In the genomic region with DNA sequence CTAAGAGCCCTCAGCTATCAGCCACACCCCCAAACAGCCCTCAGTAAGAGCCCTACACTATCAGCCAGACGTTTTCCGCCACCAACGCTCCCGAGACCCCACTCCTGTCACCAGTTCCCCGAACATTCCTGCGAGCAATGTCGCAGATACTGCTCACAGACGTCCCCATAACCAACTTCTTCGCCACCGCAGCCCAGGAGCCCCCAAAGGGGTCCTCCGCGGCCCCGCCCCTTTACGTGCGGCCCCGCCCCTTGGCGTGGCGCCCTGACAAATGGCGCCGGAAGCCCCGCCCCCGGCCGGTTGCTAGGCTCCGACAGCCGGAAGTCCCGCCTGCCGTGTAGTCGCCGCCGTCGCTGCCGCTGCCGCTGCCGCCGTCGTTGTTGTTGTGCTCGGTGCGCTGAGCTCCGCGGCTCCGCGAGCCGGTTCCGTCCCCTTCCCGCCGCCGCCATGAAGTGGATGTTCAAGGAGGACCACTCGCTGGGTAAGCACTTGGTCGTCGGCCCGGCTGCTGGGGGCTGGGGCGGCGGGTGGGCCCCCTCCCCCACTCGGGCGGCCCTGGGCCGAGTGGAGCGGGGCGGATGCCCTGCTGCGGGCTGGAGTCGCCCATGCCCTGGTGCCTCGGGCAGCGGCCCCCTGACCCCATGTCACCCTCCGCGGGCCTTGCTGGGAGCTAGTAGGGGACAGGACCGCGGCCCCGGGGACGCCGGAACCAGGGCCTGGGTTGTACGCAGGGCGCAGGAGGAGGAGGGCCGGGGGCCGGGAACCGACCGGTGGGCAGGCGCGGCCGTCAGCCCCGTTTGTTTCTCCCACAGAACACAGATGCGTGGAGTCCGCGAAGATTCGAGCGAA, we compare ENCODE assay signal across 8 cellular contexts. TPM values are rescaled to one million over a fixed set of nuclear protein-coding genes. Genes with fewer than 3 reads are reported as not detected.
DNase-seq lines count a peak whose midpoint lies in the region; ATAC-seq and TF ChIP-seq lines count a peak whose summit lies in the region.

A gene with protein sequence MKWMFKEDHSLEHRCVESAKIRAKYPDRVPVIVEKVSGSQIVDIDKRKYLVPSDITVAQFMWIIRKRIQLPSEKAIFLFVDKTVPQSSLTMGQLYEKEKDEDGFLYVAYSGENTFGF (plus strand): TSS at position 340 of the 849 bp plus-strand sequence. CDS start 108 bp downstream, at position 448.

- peak; percentile 8 for DNase-seq in DMS79 (lab: John Stamatoyannopoulos, UW)
- DNase-seq in RKO (ENCODE audit: low spot score), result peak; percentile 84
- DNase-seq in activated T-helper 1 cell treated with anti-CD3 and anti-CD28 coated beads, Interleukin-2, amount 50 U/mL, for 16 hours (ENCODE audit: low read depth in 1 of 2, low spot score in 1 of 2), result peak; percentile 81 to 88
- peak; percentile 63 for DNase-seq in fibroblast of gingiva (ENCODE audit: low read depth)
- DNase-seq in naive thymus-derived CD4-positive, alpha-beta T cell, result peak; percentile 87 to 97 (median 92)

- peak within 1 kb of the TSS; percentile 93 for H3K4me2 ChIP-seq in KMS-11

- H3K4me3 ChIP-seq in KMS-11 (IDR thresholded peaks at IDR 0.05; ENCODE audit: insufficient read depth, low read depth, low read length), result peak within 1 kb of the TSS; percentile 32
- peak within 1 kb of the TSS; percentile 93 for H3K4me3 ChIP-seq in naive thymus-derived CD4-positive, alpha-beta T cell (ENCODE audit: low read length)

- peak; percentile 58 for ATAC-seq in GM21786 (IDR thresholded peaks at IDR 0.05; ENCODE audit: unreplicated experiment)
- peak; percentile 90 for ATAC-seq in naive thymus-derived CD4-positive, alpha-beta T cell
- peak; percentile 89 for ATAC-seq in stimulated activated memory B cell treated with anti-CD40 and anti-IgM and Interleukin-4, amounts not matched to agents 10 μg/mL and 1 μg/mL and 100 μg/mL, for 72 hours

- peak within 1 kb of the TSS; percentile 91 for H2AFZ ChIP-seq in KMS-11 (ENCODE audit: low read depth)

- TF ChIP-seq CTCF in KMS-11 (conservative IDR thresholded peaks at IDR 0.05; ENCODE audit: low read depth, low read length), result no peak

- H3K4me1 Mint-ChIP-seq in naive thymus-derived CD4-positive, alpha-beta T cell, result peaks cover 25 to 50% (median 48%) of the 10 kb centered on the region in 7 donors
- H3K4me1 Mint-ChIP-seq in stimulated activated memory B cell treated with anti-CD40 and anti-IgM and Interleukin-4, amounts not matched to agents 10 μg/mL and 1 μg/mL and 100 μg/mL, for 72 hours, result peaks cover 39% of the 10 kb centered on the region

- H3K9ac ChIP-seq in KMS-11, result peak within 1 kb of the TSS; percentile 45; the same call in 1 of the 2 replicates

- H3K27ac ChIP-seq in KMS-11, result no peak within 1 kb of the TSS
- peak within 1 kb of the TSS; percentile 90 for H3K27ac ChIP-seq in naive thymus-derived CD4-positive, alpha-beta T cell (ENCODE audit: low read depth, low read length)

- intact Hi-C loops in naive thymus-derived CD4-positive, alpha-beta T cell (cut with micrococcal nuclease), result loop anchor here (1.0 to 10.0 kb wide), 14 partner anchors 10 to 1625 kb away; a partner anchor contains a TSS

- peaks cover 0 to 10% (median 4%) of the 10 kb centered on the region in 5 donors for H3K36me3 Mint-ChIP-seq in naive thymus-derived CD4-positive, alpha-beta T cell
- H3K36me3 Mint-ChIP-seq in stimulated activated memory B cell treated with anti-CD40 and anti-IgM and Interleukin-4, amounts not matched to agents 10 μg/mL and 1 μg/mL and 100 μg/mL, for 72 hours, result peaks cover 20% of the 10 kb centered on the region

- H3K9me3 Mint-ChIP-seq in naive thymus-derived CD4-positive, alpha-beta T cell, result no peaks in the 10 kb centered on the region
- no peaks in the 10 kb centered on the region for H3K9me3 Mint-ChIP-seq in stimulated activated memory B cell treated with anti-CD40 and anti-IgM and Interleukin-4, amounts not matched to agents 10 μg/mL and 1 μg/mL and 100 μg/mL, for 72 hours

- peaks cover 19% of the 10 kb centered on the region; the same call in 1 of the 2 replicates for H3K79me2 ChIP-seq in KMS-11 (ENCODE audit: insufficient read depth, low read depth)

- H3K27me3 Mint-ChIP-seq in naive thymus-derived CD4-positive, alpha-beta T cell, result peaks cover 8 to 16% (median 13%) of the 10 kb centered on the region in 5 donors
- H3K27me3 Mint-ChIP-seq in stimulated activated memory B cell treated with anti-CD40 and anti-IgM and Interleukin-4, amounts not matched to agents 10 μg/mL and 1 μg/mL and 100 μg/mL, for 72 hours, result no peaks in the 10 kb centered on the region

- H3K27me3 ChIP-seq in KMS-11 (ENCODE audit: insufficient read depth, low read depth), result no peaks in the 10 kb centered on the region
- H3K27me3 ChIP-seq in naive thymus-derived CD4-positive, alpha-beta T cell (ENCODE audit: control insufficient read depth in 2 of 2, insufficient read depth in 2 of 2, low read length in 2 of 2), result no peaks in the 10 kb centered on the region

- no peaks in the 10 kb centered on the region for H4K20me1 ChIP-seq in KMS-11 (ENCODE audit: insufficient read depth)

- H3K36me3 ChIP-seq in KMS-11 (ENCODE audit: insufficient read depth), result peaks cover 11% of the 10 kb centered on the region; the same call in 1 of the 2 replicates
- peaks cover 10 to 38% (median 16%) of the 10 kb centered on the region in 3 experiments for H3K36me3 ChIP-seq in naive thymus-derived CD4-positive, alpha-beta T cell (ENCODE audit: control insufficient read depth in 2 of 3, insufficient read depth in 3 of 3, low read length in 3 of 3)

- CTCF ChIA-PET in naive thymus-derived CD4-positive, alpha-beta T cell (lab: Charles Lee), result interaction anchor here (0.7 to 1.5 kb wide), 4 partner anchors 10 to 81 kb away, joined by 3 to 4 read pairs (median 3); a partner anchor contains a TSS

- peak within 1 kb of the TSS; percentile 79 to 100 (median 92) for H3K27ac Mint-ChIP-seq in naive thymus-derived CD4-positive, alpha-beta T cell
- peak within 1 kb of the TSS; percentile 81 for H3K27ac Mint-ChIP-seq in stimulated activated memory B cell treated with anti-CD40 and anti-IgM and Interleukin-4, amounts not matched to agents 10 μg/mL and 1 μg/mL and 100 μg/mL, for 72 hours

- H3K9me3 ChIP-seq in naive thymus-derived CD4-positive, alpha-beta T cell (ENCODE audit: control insufficient read depth in 2 of 3, low read length in 3 of 3), result no peaks in the 10 kb centered on the region

- H3K4me1 ChIP-seq in KMS-11 (ENCODE audit: low read depth, poor library complexity, severe bottlenecking), result peaks cover 14% of the 10 kb centered on the region
- H3K4me1 ChIP-seq in naive thymus-derived CD4-positive, alpha-beta T cell (ENCODE audit: control insufficient read depth in 2 of 2, insufficient read depth in 2 of 2, low read length in 2 of 2), result peaks cover 20 to 27% of the 10 kb centered on the region in 2 donors

- H3K4me3 Mint-ChIP-seq in naive thymus-derived CD4-positive, alpha-beta T cell, result peak within 1 kb of the TSS; percentile 88 to 100 (median 96)
- peak within 1 kb of the TSS; percentile 93 for H3K4me3 Mint-ChIP-seq in stimulated activated memory B cell treated with anti-CD40 and anti-IgM and Interleukin-4, amounts not matched to agents 10 μg/mL and 1 μg/mL and 100 μg/mL, for 72 hours

- POLR2A ChIA-PET in naive thymus-derived CD4-positive, alpha-beta T cell (lab: Charles Lee), result interaction anchor here (0.7 to 5.4 kb wide), 12 partner anchors 9 to 132 kb away, joined by 3 to 45 read pairs (median 4); a partner anchor contains a TSS

RNA-seq across cellular contexts. Expression of the gene that starts here (rescaled TPM):
- total RNA-seq in naive thymus-derived CD4-positive, alpha-beta T cell, result 10 to 100 TPM; 57.9 to 81.2 (median 75.6) TPM
- polyA plus RNA-seq in naive thymus-derived CD4-positive, alpha-beta T cell, result 100 to 1,000 TPM; 187 to 293 TPM

Comparison
In these comparisons a context has a peak if more than half of its experiments do, and no peak if none do; other contexts are left out.
1. DNase-seq: peak in every context shown above with its lines; median percentile 92 in naive thymus-derived CD4-positive, alpha-beta T cell; 84 in activated T-helper 1 cell treated with anti-CD3 and anti-CD28 coated beads, Interleukin-2, amount 50 U/mL, for 16 hours; 84 in RKO; 63 in fibroblast of gingiva; 8 in DMS79.